ENCODE assay signal across 11 cellular contexts in genomic region chr16:15961557-15962205, GRCh38. TPM values are rescaled to one million over a fixed set of nuclear protein-coding genes. Genes with fewer than 3 reads are reported as not detected.
DNase-seq lines count a peak whose midpoint lies in the region; ATAC-seq, FAIRE-seq and TF ChIP-seq lines count a peak whose summit lies in the region.
"Had no signal": no experiment of that assay in that cellular context is flagged by ENCODE, and none has a peak within 500 bp of the region (broad histone marks: within the 10 kb centered on the region; RNA-seq: fewer than 3 reads in every experiment).

No MANE protein-coding gene starts in this region.

- ATAC-seq in HepG2 (no peak), right lobe of liver (no peak), HG03432 (IDR thresholded peaks at IDR 0.05; ENCODE audit: unreplicated experiment) (peak; percentile 40), K562 (no peak), body of pancreas (no peak)

- peaks cover 7% of the 10 kb centered on the region; the same call in 1 of the 2 replicates for H3K9me3 ChIP-seq in HepG2 (ENCODE audit: low read length)
- H3K9me3 ChIP-seq in right lobe of liver: no peaks in the 10 kb centered on the region
- peaks cover 10% of the 10 kb centered on the region for H3K9me3 ChIP-seq in K562 (replicated peaks; ENCODE audit: control insufficient read depth, insufficient read depth, low read depth, low read length)
- no peaks in the 10 kb centered on the region for H3K9me3 ChIP-seq in vagina
- no peaks in the 10 kb centered on the region for H3K9me3 ChIP-seq in body of pancreas

- H3K4me2 ChIP-seq in HepG2 (ENCODE audit: low read depth, low read length) (no peak overlapping the region), K562 (ENCODE audit: insufficient read depth, low read length) (no peak overlapping the region)

- no peak for DNase-seq in HepG2 (ENCODE audit: low spot score)
- DNase-seq in right lobe of liver: no peak
- no peak for DNase-seq in K562 (ENCODE audit: extremely low read depth in 1 of 4, low spot score in 3 of 4)
- DNase-seq in vagina (ENCODE audit: extremely low spot score in 2 of 2): no peak
- no peak for DNase-seq in stimulated activated CD4-positive, alpha-beta T cell treated with anti-CD3 and anti-CD28 coated beads, Interleukin-2, amount 100 ng/mL, for 48 hours
- DNase-seq in body of pancreas: no peak
- no peak for DNase-seq in head of caudate nucleus
- DNase-seq: NCI-H146 had no signal

- H2AFZ ChIP-seq in HepG2 (ENCODE audit: low read length) (no peak overlapping the region), K562 (ENCODE audit: low read depth, low read length) (no peak overlapping the region)

- POLR2A ChIA-PET in HepG2 (lab: Yijun Ruan, JAX) (no interaction called here), K562 (lab: Yijun Ruan, JAX) (no interaction called here)

- BruUV-seq in HepG2 (replicated peaks; lab: Mats Ljungman, UMichigan) (no TSS peak), K562 (replicated peaks; lab: Mats Ljungman, UMichigan) (no TSS peak)

- H3K4me1 ChIP-seq in HepG2 (ENCODE audit: insufficient read depth, low read length) (peaks cover 36% of the 10 kb centered on the region), right lobe of liver (no peaks in the 10 kb centered on the region), K562 (replicated peaks in 1 of 2; ENCODE audit: control insufficient read depth in 2 of 2, insufficient read depth in 2 of 2, low read length in 2 of 2) (no peaks in the 10 kb centered on the region; a peak in 1 of 5 replicates), vagina (peaks cover 63% of the 10 kb centered on the region), body of pancreas (peaks cover 7% of the 10 kb centered on the region)

- intact Hi-C loops in HepG2 (cut with micrococcal nuclease; ENCODE audit: unreplicated experiment) (no loop called here), right lobe of liver (cut with DNase I) (no loop called here), K562 (cut with micrococcal nuclease) (no loop called here), vagina (cut with DNase I) (no loop called here), body of pancreas (cut with DNase I) (no loop called here), head of caudate nucleus (cut with DNase I) (no loop called here)

- H3K27ac ChIP-seq in HepG2 (ENCODE audit: extremely low read length, insufficient read depth, low read length): no peak overlapping the region
- no peak overlapping the region for H3K27ac ChIP-seq in right lobe of liver
- H3K27ac ChIP-seq in K562 (ENCODE audit: extremely low read depth, low read depth, low read length): no peak overlapping the region
- H3K27ac ChIP-seq in vagina: peak overlapping the region; percentile 43
- no peak overlapping the region for H3K27ac ChIP-seq in body of pancreas
- H3K27ac ChIP-seq: C4-2B had no signal

- CTCF ChIA-PET in HepG2 (lab: Yijun Ruan, JAX; ENCODE audit: low intra/inter-chr PET ratio, low total read pairs): no interaction called here
- CTCF ChIA-PET in K562 (lab: Yijun Ruan, JAX; ENCODE audit: low intra/inter-chr PET ratio): interaction anchor here (0.6 kb wide), 1 partner anchor 86 kb away, joined by 4 read pairs; no protein-coding TSS in a partner anchor

- H4K20me1 ChIP-seq in HepG2 (ENCODE audit: insufficient read depth, low read length) (peaks cover 33% of the 10 kb centered on the region), K562 (replicated peaks; ENCODE audit: control insufficient read depth, insufficient read depth, low read length) (no peaks in the 10 kb centered on the region; the same call in 1 of the 2 replicates)

- WGBS in HepG2 (ENCODE audit: low lambda C conversion rate): 98% methylated on average over 4 of the region's 4 CpGs
- WGBS in right lobe of liver (ENCODE audit: insufficient coverage, low coverage, low lambda C conversion rate, missing lambda C conversion rate): 63% methylated on average over 4 of the region's 4 CpGs
- WGBS in K562 (ENCODE audit: insufficient coverage, low coverage, missing lambda C conversion rate): 95% methylated on average over 4 of the region's 4 CpGs
- 73 to 83% methylated on average over 4 of the region's 4 CpGs for WGBS in body of pancreas, 2 donors

- H3K9me1 ChIP-seq in K562 (ENCODE audit: control insufficient read depth, insufficient read depth, low read length): peaks cover 2% of the 10 kb centered on the region

- TF ChIP-seq EP300 in HepG2 (IDR thresholded peaks at IDR 0.05; ENCODE audit: low read depth in 2 of 2, low read length in 2 of 2): no peak
- TF ChIP-seq EP300 in HepG2 (CRISPR knock-in tag; IDR thresholded peaks at IDR 0.05; ENCODE audit: borderline replicate concordance): no peak
- no peak for TF ChIP-seq EP300 in K562 (IDR thresholded peaks at IDR 0.05; ENCODE audit: low read length)

- no peak for TF ChIP-seq POLR2A in HepG2 (IDR thresholded peaks at IDR 0.05; ENCODE audit: insufficient read depth in 1 of 2, low read depth in 2 of 2, low read length in 2 of 2)
- no peak for TF ChIP-seq POLR2A in right lobe of liver (IDR thresholded peaks at IDR 0.05)
- no peak for TF ChIP-seq POLR2A in K562 (conservative IDR thresholded peaks at IDR 0.05)
- no peak for TF ChIP-seq POLR2A in vagina (IDR thresholded peaks at IDR 0.05)
- no peak for TF ChIP-seq POLR2A in body of pancreas (IDR thresholded peaks at IDR 0.05)

- no peak for TF ChIP-seq RAD21 in HepG2 (CRISPR knock-in tag; IDR thresholded peaks at IDR 0.05)
- TF ChIP-seq RAD21 in K562 (CRISPR knock-in tag; conservative IDR thresholded peaks at IDR 0.05 in 1 of 2, IDR thresholded peaks at IDR 0.05 in 1 of 2): no peak

- no peak overlapping the region for H3K9ac ChIP-seq in HepG2 (ENCODE audit: insufficient read depth, low read depth, low read length)
- no peak overlapping the region for H3K9ac ChIP-seq in K562 (ENCODE audit: insufficient read depth in 1 of 2, low read depth in 2 of 2, low read length in 2 of 2)

- no peak overlapping the region for H3K4me3 ChIP-seq in HepG2 (replicated peaks in 1 of 3; ENCODE audit: insufficient read depth in 1 of 3, low read depth in 2 of 3, low read length in 3 of 3)
- no peak overlapping the region for H3K4me3 ChIP-seq in right lobe of liver
- H3K4me3 ChIP-seq in K562: no peak overlapping the region
- no peak overlapping the region for H3K4me3 ChIP-seq in vagina
- no peak overlapping the region for H3K4me3 ChIP-seq in body of pancreas

- in situ Hi-C loops in HepG2 (cut with HindIII; ENCODE audit: extremely low pct_ligation_motif_present, low pct_unique_long_range_greater_than_20kb): no loop called here
- in situ Hi-C loops in K562 (cut with MboI): no loop called here

- H3K79me2 ChIP-seq in HepG2 (ENCODE audit: insufficient read depth, low read length) (peaks cover 90% of the 10 kb centered on the region), K562 (ENCODE audit: control insufficient read depth, insufficient read depth, low read length) (peaks cover 92% of the 10 kb centered on the region)

- no peak for TF ChIP-seq CTCF in HepG2 (CRISPR knock-in tag; IDR thresholded peaks at IDR 0.05)
- TF ChIP-seq CTCF in right lobe of liver (IDR thresholded peaks at IDR 0.05): no peak
- TF ChIP-seq CTCF in K562 (IDR thresholded peaks at IDR 0.05 in 2 of 3, conservative IDR thresholded peaks at IDR 0.05 in 1 of 3; ENCODE audit: insufficient read depth in 2 of 3, low read depth in 1 of 3, low read length in 3 of 3): no peak
- TF ChIP-seq CTCF in vagina (IDR thresholded peaks at IDR 0.05): no peak
- TF ChIP-seq CTCF in body of pancreas (IDR thresholded peaks at IDR 0.05): no peak

- H3K27me3 ChIP-seq in HepG2 (ENCODE audit: control insufficient read depth in 1 of 2, insufficient read depth in 2 of 2, low read length in 2 of 2): no peaks in the 10 kb centered on the region
- no peaks in the 10 kb centered on the region for H3K27me3 ChIP-seq in right lobe of liver
- H3K27me3 ChIP-seq in K562 (ENCODE audit: control insufficient read depth in 2 of 2, insufficient read depth in 2 of 2, low read length in 2 of 2): no peaks in the 10 kb centered on the region
- no peaks in the 10 kb centered on the region for H3K27me3 ChIP-seq in vagina
- H3K27me3 ChIP-seq in body of pancreas: no peaks in the 10 kb centered on the region

- FAIRE-seq in HepG2 (lab: Jason Lieb, UNC): no peak
- no peak for FAIRE-seq in K562 (lab: Jason Lieb, UNC)
- FAIRE-seq: H1 had no signal

- H3K36me3 ChIP-seq in HepG2 (replicated peaks in 1 of 2; ENCODE audit: control insufficient read depth in 1 of 2, insufficient read depth in 2 of 2, low read length in 2 of 2) (peaks cover 0 to 8% of the 10 kb centered on the region in 2 experiments; a peak in 3 of 5 replicates), right lobe of liver (no peaks in the 10 kb centered on the region), K562 (ENCODE audit: control insufficient read depth, insufficient read depth, low read length) (peaks cover 18% of the 10 kb centered on the region; the same call in 2 of the 3 replicates), vagina (no peaks in the 10 kb centered on the region), body of pancreas (replicated peaks in 1 of 2; ENCODE audit: insufficient read depth in 1 of 2, low read depth in 2 of 2) (no peaks in the 10 kb centered on the region)

RNA-seq across cellular contexts. Expression of gene ABCC1, which starts 12.3 kb away (rescaled TPM):
- 10.2 and 13.0 TPM in 2 replicates for total RNA-seq in HepG2 (2016; rRNA removed; fragmentation: Illumina TruSeq; extraction: Trizol)
- 6.2 and 6.4 TPM in 2 replicates for total RNA-seq in HepG2 (2016; cell fraction: cytosol; rRNA removed; fragmentation: Illumina TruSeq; extraction: Trizol; ENCODE audit: low read depth)
- total RNA-seq in HepG2 (2016; cell fraction: insoluble cytoplasmic fraction; rRNA removed; fragmentation: Illumina TruSeq; extraction: Trizol): 8.4 and 12.8 TPM in 2 replicates
- 7.7 and 8.5 TPM in 2 replicates for total RNA-seq in HepG2 (2016; cell fraction: membrane; rRNA removed; fragmentation: Illumina TruSeq; extraction: Trizol)
- 23.8 and 28.6 TPM in 2 replicates for total RNA-seq in HepG2 (2016; cell fraction: nucleus; rRNA removed; fragmentation: Illumina TruSeq; extraction: Trizol)
- polyA plus RNA-seq in HepG2 (2011; rRNA removed): 30.6 and 38.1 TPM in 2 replicates
- polyA plus RNA-seq in HepG2 (2011; cell fraction: cytosol; rRNA removed): 14.1 and 14.7 TPM in 2 replicates
- 110 and 133 TPM in 2 replicates for polyA plus RNA-seq in HepG2 (2011; cell fraction: nucleus; rRNA removed)
- 23.1 and 36.8 TPM in 2 replicates for polyA plus RNA-seq in HepG2 (2012)
- polyA plus RNA-seq in HepG2 (2016; cell fraction: cytosol; fragmentation: Illumina TruSeq; extraction: Trizol; ENCODE audit: low read depth): 1.3 TPM in 2 replicates
- polyA plus RNA-seq in HepG2 (2016; cell fraction: insoluble cytoplasmic fraction; fragmentation: Illumina TruSeq; extraction: Trizol; ENCODE audit: low read depth): 6.5 and 9.3 TPM in 2 replicates
- 2.5 and 3.5 TPM in 2 replicates for polyA plus RNA-seq in HepG2 (2016; cell fraction: membrane; fragmentation: Illumina TruSeq; extraction: Trizol; ENCODE audit: low read depth)
- polyA plus RNA-seq in HepG2 (2016; cell fraction: nucleus; fragmentation: Illumina TruSeq; extraction: Trizol; ENCODE audit: insufficient read depth, low read depth): 47.8 and 49.6 TPM in 2 replicates
- polyA minus RNA-seq in HepG2 (2011; rRNA and poly(A)+ RNA removed; ENCODE audit: low replicate concordance): 87.8 and 152 TPM in 2 replicates
- polyA minus RNA-seq in HepG2 (2011; cell fraction: cytosol; rRNA and poly(A)+ RNA removed): 36.7 and 46.7 TPM in 2 replicates
- 61.3 and 64.6 TPM in 2 replicates for polyA minus RNA-seq in HepG2 (2011; cell fraction: nucleus; rRNA and poly(A)+ RNA removed)
- 1 to 10 TPM; 1.9 to 6.7 (median 4.1) TPM for total RNA-seq in right lobe of liver
- total RNA-seq in K562 (2011; cell fraction: chromatin; rRNA removed; ENCODE audit: low replicate concordance): 141 and 264 TPM in 2 replicates
- total RNA-seq in K562 (2011; cell fraction: nucleolus; rRNA removed): 136 and 143 TPM in 2 replicates
- 122 and 132 TPM in 2 replicates for total RNA-seq in K562 (2011; cell fraction: nucleoplasm; rRNA removed)
- total RNA-seq in K562 (2014; rRNA removed): 12.5 and 15.7 TPM in 2 replicates
- 9.5 and 10.0 TPM in 2 replicates for total RNA-seq in K562 (2014; rRNA removed; fragmentation: Illumina TruSeq; extraction: Trizol)
- 7.4 and 8.8 TPM in 2 replicates for total RNA-seq in K562 (2015; rRNA removed; fragmentation: Illumina TruSeq; extraction: Trizol)
- 39.9 and 41.6 TPM in 2 replicates for total RNA-seq in K562 (2021)
- polyA plus RNA-seq in K562 (2011; rRNA removed): 9.9 and 13.8 TPM in 2 replicates
- 13.3 and 15.4 TPM in 2 replicates for polyA plus RNA-seq in K562 (2011; cell fraction: cytosol; rRNA removed)
- polyA plus RNA-seq in K562 (2011; cell fraction: nucleus; rRNA removed): 35.3 and 52.6 TPM in 2 replicates
- polyA plus RNA-seq in K562 (2012): 32.3 and 37.8 TPM in 2 replicates
- 27.2 and 27.9 TPM in 2 replicates for polyA plus RNA-seq in K562 (2014; fragmentation: Illumina TruSeq; extraction: Trizol)
- polyA plus RNA-seq in K562 (2014; fragmentation: Nextera tagmentation; extraction: Ambion mirVana): 1 to 10 TPM; 3.9 to 4.4 TPM
- 14.2 and 15.6 TPM in 2 replicates for polyA plus RNA-seq in K562 (2014; rRNA removed)
- polyA minus RNA-seq in K562 (2011; rRNA and poly(A)+ RNA removed): 35.0 and 39.8 TPM in 2 replicates
- 36.8 and 44.5 TPM in 2 replicates for polyA minus RNA-seq in K562 (2011; cell fraction: cytosol; rRNA and poly(A)+ RNA removed)
- polyA minus RNA-seq in K562 (2011; cell fraction: nucleus; rRNA and poly(A)+ RNA removed): 28.7 and 39.2 TPM in 2 replicates
- total RNA-seq in vagina: 47.9 TPM
- total RNA-seq in body of pancreas: 10 to 100 TPM; 12.7 to 23.1 TPM

Comparison
In these comparisons a context has a peak if more than half of its experiments do, and no peak if none do; other contexts are left out.
1. Of the 241 proteins assayed by ChIP-seq in both HepG2 and K562: peak only in HepG2: MAFF; only in K562: none; in both: ZKSCAN8; in neither: 238; mixed calls (peak in some experiments, not most) for 1.